21 cellular contexts compared by ENCODE assay signal in genomic region chr4:159021597-159022385, GRCh38.
DNase-seq lines count a peak whose midpoint lies in the region; ATAC-seq, FAIRE-seq and TF ChIP-seq lines count a peak whose summit lies in the region.
"Had no signal": no experiment of that assay in that cellular context is flagged by ENCODE, and none has a peak within 500 bp of the region (broad histone marks: within the 10 kb centered on the region; RNA-seq: fewer than 3 reads in every experiment).

No MANE protein-coding gene starts in this region.

- no peaks in the 10 kb centered on the region for H4K20me1 ChIP-seq in H9 (ENCODE audit: control insufficient read depth, insufficient read depth, insufficient read length)
- H4K20me1 ChIP-seq: BLaER1 had no signal

- H3K79me1 ChIP-seq in H9 (ENCODE audit: insufficient read depth, low read depth, low read length, poor library complexity, severe bottlenecking) (no peaks in the 10 kb centered on the region), neuronal stem cell (ENCODE audit: low read depth, low read length) (no peaks in the 10 kb centered on the region)

- no CpG with 5 or more reads among the region's 6 CpGs for WGBS in H9 (ENCODE audit: extremely low coverage, insufficient read length, low lambda C conversion rate)
- WGBS in neuronal stem cell (ENCODE audit: extremely low coverage in 2 of 2, insufficient read length in 2 of 2, insufficient replicate concordance in 1 of 2), 2 donors: no CpG with 5 or more reads among the region's 6 CpGs

- no peak overlapping the region for H4K8ac ChIP-seq in H9 (replicated peaks; ENCODE audit: insufficient read length, low read depth, low read length)
- no peak overlapping the region for H4K8ac ChIP-seq in neuronal stem cell (ENCODE audit: low read depth, low read length)

- H3K79me2 ChIP-seq in H9 (ENCODE audit: insufficient read depth, low read length): no peaks in the 10 kb centered on the region

- H2BK20ac ChIP-seq in H9 (ENCODE audit: low read depth, low read length, poor library complexity, severe bottlenecking): no peak overlapping the region

- H3K18ac ChIP-seq in H9 (ENCODE audit: insufficient read length, low read depth, low read length) (no peak overlapping the region), neuronal stem cell (ENCODE audit: low read length) (no peak overlapping the region)

- DNase-seq in H9 (peak; percentile 57), WTC11 (ENCODE audit: low spot score) (no peak), neuronal stem cell (ENCODE audit: low spot score) (no peak), urothelium cell line (ENCODE audit: low spot score) (no peak), HK-2 (ENCODE audit: unreplicated experiment) (no peak), ACHN (no peak), left lobe of liver (ENCODE audit: low spot score) (no peak)
- DNase-seq: CD4-positive, alpha-beta memory T cell; EL; Kasumi-1; MM.1S; NCI-H1092; NCI-H146; NCI-H2029 treated with DMSO at 0.1 percent for 48 hours; NCI-H748 treated with DMSO at 0.1 percent for 48 hours; SHP77; SK-N-SH had no signal

- no peak overlapping the region for H2BK15ac ChIP-seq in H9 (ENCODE audit: low read depth, low read length)
- no peak overlapping the region for H2BK15ac ChIP-seq in neuronal stem cell (ENCODE audit: low read length)

- H3K9ac ChIP-seq in H9 (ENCODE audit: extremely low read depth, insufficient read length, low read length) (no peak overlapping the region), iPS-18a (ENCODE audit: low read length) (peak overlapping the region; percentile 33), neuronal stem cell (ENCODE audit: low read depth, low read length, poor library complexity) (no peak overlapping the region)
- H3K9ac ChIP-seq: BLaER1, SK-N-SH had no signal

- H3K23me2 ChIP-seq in H9 (ENCODE audit: insufficient read length, low read depth, low read length, poor library complexity, severe bottlenecking): no peaks in the 10 kb centered on the region

- no peaks in the 10 kb centered on the region for H3K36me3 ChIP-seq in iPS-18a (ENCODE audit: control insufficient read depth, low read depth, low read length)
- H3K36me3 ChIP-seq in neuronal stem cell (replicated peaks in 1 of 2; ENCODE audit: control insufficient read depth in 2 of 2, insufficient read depth in 2 of 2, low read length in 2 of 2): no peaks in the 10 kb centered on the region
- H3K36me3 ChIP-seq: BLaER1 had no signal

- no peak overlapping the region for H4K91ac ChIP-seq in H9 (ENCODE audit: insufficient read length, low read depth, low read length)
- H4K91ac ChIP-seq in neuronal stem cell (ENCODE audit: low read depth, low read length, poor library complexity): no peak overlapping the region

- POLR2A ChIA-PET in WTC11 (lab: Charles Lee): no interaction called here

- H3K4me3 Mint-ChIP-seq in H9 (peak overlapping the region; percentile 12 to 37; a peak in 3 of 5 replicates), WTC11 (peak overlapping the region; percentile 18)
- H3K4me3 Mint-ChIP-seq: CD4-positive, alpha-beta memory T cell had no signal

- H3K36me3 Mint-ChIP-seq in H9 (ENCODE audit: insufficient read depth in 1 of 3, low read depth in 3 of 3) (no peaks in the 10 kb centered on the region), WTC11 (no peaks in the 10 kb centered on the region)
- H3K36me3 Mint-ChIP-seq: CD4-positive, alpha-beta memory T cell had no signal

- H3K9me3 ChIP-seq in H9 (ENCODE audit: control insufficient read depth, low read depth, low read length): no peaks in the 10 kb centered on the region
- no peaks in the 10 kb centered on the region for H3K9me3 ChIP-seq in iPS-18a (ENCODE audit: control insufficient read depth, low read depth, low read length)
- H3K9me3 ChIP-seq in neuronal stem cell (replicated peaks in 1 of 2; ENCODE audit: control insufficient read depth in 2 of 2, insufficient read depth in 1 of 2, low read depth in 1 of 2, low read length in 2 of 2): no peaks in the 10 kb centered on the region
- H3K9me3 ChIP-seq: BLaER1, SK-N-SH had no signal

- H3K27ac Mint-ChIP-seq in H9 (peak overlapping the region; percentile 76 to 97 (median 96)), WTC11 (peak overlapping the region; percentile 87)
- H3K27ac Mint-ChIP-seq: CD4-positive, alpha-beta memory T cell had no signal

- peaks cover 19% of the 10 kb centered on the region; the same call in 1 of the 2 replicates for H3K4me1 ChIP-seq in H9 (ENCODE audit: insufficient read depth, low read length)
- H3K4me1 ChIP-seq in iPS-18a (ENCODE audit: control insufficient read depth, low read depth, low read length): peaks cover 50% of the 10 kb centered on the region
- H3K4me1 ChIP-seq in neuronal stem cell (ENCODE audit: control insufficient read depth in 2 of 2, insufficient read depth in 1 of 2, low read depth in 1 of 2, low read length in 2 of 2): peaks cover 4 to 10% of the 10 kb centered on the region in 2 donors

- H3K9me3 Mint-ChIP-seq in H9 (no peaks in the 10 kb centered on the region), WTC11 (no peaks in the 10 kb centered on the region)
- H3K9me3 Mint-ChIP-seq: CD4-positive, alpha-beta memory T cell had no signal

- peak overlapping the region; percentile 34 for H3K4me3 ChIP-seq in iPS-18a (ENCODE audit: low read length)
- no peak overlapping the region for H3K4me3 ChIP-seq in neuronal stem cell (ENCODE audit: low read length in 2 of 2)
- H3K4me3 ChIP-seq: BLaER1, GM12878 had no signal

- H2AK5ac ChIP-seq in H9 (ENCODE audit: insufficient read length, low read length) (no peak overlapping the region), neuronal stem cell (ENCODE audit: low read depth, low read length) (no peak overlapping the region)

- H2AFZ ChIP-seq in H9 (ENCODE audit: low read length): no peak overlapping the region
- peak overlapping the region; percentile 14 for H2AFZ ChIP-seq in neuronal stem cell (ENCODE audit: low read length)

- H3K27me3 ChIP-seq in H9 (ENCODE audit: insufficient read depth, low read length): no peaks in the 10 kb centered on the region; the same call in 1 of the 2 replicates
- peaks cover 9% of the 10 kb centered on the region for H3K27me3 ChIP-seq in iPS-18a (ENCODE audit: control insufficient read depth, insufficient read depth, low read length)
- H3K27me3 ChIP-seq in neuronal stem cell (ENCODE audit: control insufficient read depth in 3 of 3, insufficient read depth in 3 of 3, low read depth in 1 of 3, low read length in 3 of 3): no peaks in the 10 kb centered on the region
- H3K27me3 ChIP-seq: BLaER1 had no signal

- H3T11ph ChIP-seq in H9 (ENCODE audit: low read length): peak overlapping the region; percentile 70

- peaks cover 25% of the 10 kb centered on the region for H3K27me3 Mint-ChIP-seq in H9 (ENCODE audit: low read depth)
- peaks cover 9% of the 10 kb centered on the region; the same call in 1 of the 2 replicates for H3K27me3 Mint-ChIP-seq in WTC11 (ENCODE audit: low read depth)
- H3K27me3 Mint-ChIP-seq: CD4-positive, alpha-beta memory T cell had no signal

- H2BK5ac ChIP-seq in H9 (ENCODE audit: insufficient read length, low read length): peak overlapping the region; percentile 36
- H2BK5ac ChIP-seq in neuronal stem cell (ENCODE audit: low read length): no peak overlapping the region

- TF ChIP-seq CTCF in H9 (conservative IDR thresholded peaks at IDR 0.05): no peak
- no peak for TF ChIP-seq CTCF in WTC11 (IDR thresholded peaks at IDR 0.05)

- H2BK12ac ChIP-seq in H9 (ENCODE audit: insufficient read length, low read depth, low read length) (no peak overlapping the region), neuronal stem cell (ENCODE audit: low read length) (no peak overlapping the region)

- H3K4ac ChIP-seq in H9 (ENCODE audit: low read depth, low read length): no peak overlapping the region
- no peak overlapping the region for H3K4ac ChIP-seq in neuronal stem cell (ENCODE audit: low read length)

- H3K4me2 ChIP-seq in H9 (ENCODE audit: insufficient read depth, insufficient read length, low read length) (peak overlapping the region; percentile 0), neuronal stem cell (ENCODE audit: insufficient read depth, low read length, poor library complexity, severe bottlenecking) (no peak overlapping the region)
- H3K4me2 ChIP-seq: BLaER1, SK-N-SH had no signal

- H3K23ac ChIP-seq in H9 (ENCODE audit: insufficient read length, low read depth, low read length): no peak overlapping the region
- no peak overlapping the region for H3K23ac ChIP-seq in neuronal stem cell (ENCODE audit: low read depth, low read length, poor library complexity)

- no peak overlapping the region for H3K56ac ChIP-seq in H9 (ENCODE audit: insufficient read length, low read depth, low read length)

- H2BK120ac ChIP-seq in H9 (ENCODE audit: low read depth, low read length, poor library complexity, severe bottlenecking) (no peak overlapping the region), neuronal stem cell (ENCODE audit: low read depth, low read length) (no peak overlapping the region)

- H3K14ac ChIP-seq in H9 (ENCODE audit: insufficient read depth, low read length) (no peak overlapping the region), neuronal stem cell (ENCODE audit: low read length) (no peak overlapping the region)

- H3K4me1 Mint-ChIP-seq in H9 (peaks cover 66 to 72% of the 10 kb centered on the region in 2 experiments), WTC11 (peaks cover 70% of the 10 kb centered on the region)
- H3K4me1 Mint-ChIP-seq: CD4-positive, alpha-beta memory T cell had no signal

- ATAC-seq in WTC11 (peak; percentile 78), left lobe of liver (no peak)
- ATAC-seq: GM12878 had no signal

- no peak overlapping the region for H4K5ac ChIP-seq in H9 (ENCODE audit: insufficient read length, low read depth, low read length)

- no peak for FAIRE-seq in urothelium cell line (lab: Jason Lieb, UNC)
- FAIRE-seq: A204.1, GM12878 had no signal

- in situ Hi-C loops in ACHN (cut with HindIII; ENCODE audit: low pct_ligation_motif_present, low pct_unique_long_range_greater_than_20kb, low sequenced_read_pairs): no loop called here

- CTCF ChIA-PET in WTC11 (lab: Charles Lee): interaction anchor here (0.9 to 1.3 kb wide), 7 partner anchors 24 to 181 kb away, joined by 3 to 5 read pairs (median 3); no protein-coding TSS in a partner anchor

- H3K27ac ChIP-seq in H9 (ENCODE audit: insufficient read length, low read depth, low read length) (peak overlapping the region; percentile 94), iPS-18a (ENCODE audit: low read length) (peak overlapping the region; percentile 72), neuronal stem cell (replicated peaks; ENCODE audit: low read length) (no peak overlapping the region)
- H3K27ac ChIP-seq: BLaER1 had no signal

TF ChIP-seq in WTC11, 78 proteins besides CTCF, POLR2A, EP300 and RAD21 (continues in another document):
- TF ChIP-seq TEAD1 (CRISPR knock-in tag; IDR thresholded peaks at IDR 0.05): peak; percentile 81; the same call in 1 of the 2 replicates
- TF ChIP-seq IRF1 (CRISPR knock-in tag; IDR thresholded peaks at IDR 0.05): no peak
- no peak for TF ChIP-seq IRF2 (CRISPR knock-in tag; IDR thresholded peaks at IDR 0.05; ENCODE audit: borderline replicate concordance, low read depth)
- TF ChIP-seq ELF4 (CRISPR knock-in tag; IDR thresholded peaks at IDR 0.05; ENCODE audit: low read depth): no peak
